Comparison of ENCODE assay signal across 15 cellular contexts in the genomic region with DNA sequence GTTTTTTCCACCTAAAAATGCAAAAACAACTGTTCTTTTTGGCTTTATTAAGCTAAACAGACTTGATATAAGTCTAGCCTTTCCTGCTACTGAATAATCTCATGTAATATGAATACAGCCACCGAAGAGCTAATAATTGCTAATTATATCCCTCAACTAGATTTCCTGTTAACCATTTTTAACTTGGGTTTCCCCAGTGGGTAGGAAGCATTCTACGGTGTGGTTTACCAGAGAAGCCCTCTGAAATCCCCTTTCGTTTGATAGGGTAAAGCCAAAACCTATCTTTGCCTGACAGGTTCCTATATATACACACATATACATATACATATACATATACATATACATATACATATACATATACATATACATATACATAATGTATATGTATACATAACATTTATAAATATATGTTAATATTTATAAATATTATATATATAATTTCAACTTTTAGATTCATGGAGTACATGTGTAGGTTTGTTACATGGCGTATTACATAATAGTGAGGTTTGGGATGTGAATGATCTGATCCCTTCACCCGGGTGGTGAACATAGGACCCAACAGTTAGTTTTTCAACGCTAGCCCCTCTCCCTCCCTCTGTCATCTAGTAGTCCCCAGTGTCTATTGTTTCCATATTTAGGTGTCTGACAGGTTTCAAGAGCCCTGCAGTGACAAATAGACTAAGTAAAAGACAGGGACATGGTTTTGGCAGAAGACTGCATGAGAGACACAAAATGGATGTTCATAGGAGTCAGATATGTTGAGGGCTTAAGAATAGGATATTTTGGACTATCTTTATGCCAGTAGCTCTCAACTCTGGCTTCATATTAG.
DNase-seq lines count a peak whose midpoint lies in the region; ATAC-seq and TF ChIP-seq lines count a peak whose summit lies in the region.
"Had no signal": no experiment of that assay in that cellular context is flagged by ENCODE, and none has a peak within 500 bp of the region (broad histone marks: within the 10 kb centered on the region; RNA-seq: fewer than 3 reads in every experiment).

No MANE protein-coding gene starts in this region.

- no peaks in the 10 kb centered on the region for H3K36me3 Mint-ChIP-seq in activated naive CD4-positive, alpha-beta T cell treated with anti-CD3 and anti-CD28 coated beads for 36 hours (ENCODE audit: low read depth)
- peaks cover 0 to 13% of the 10 kb centered on the region in 2 donors for H3K36me3 Mint-ChIP-seq in activated naive CD4-positive, alpha-beta T cell treated with anti-CD3 and anti-CD28 coated beads, Interleukin-2, amount 50 U/mL, for 72 hours

- H3K4me1 ChIP-seq in MM.1S (ENCODE audit: low read length) (peaks cover 50% of the 10 kb centered on the region), uterus (no peaks in the 10 kb centered on the region)

- no peak for ATAC-seq in activated naive CD4-positive, alpha-beta T cell treated with anti-CD3 and anti-CD28 coated beads, Interleukin-2, amount 50 U/mL, for 72 hours
- ATAC-seq in HG02885 (IDR thresholded peaks at IDR 0.05; ENCODE audit: poor library complexity, unreplicated experiment), result peak; percentile 58
- ATAC-seq in GM19397 (IDR thresholded peaks at IDR 0.05; ENCODE audit: unreplicated experiment), result no peak

- peak; percentile 17 for DNase-seq in activated naive CD4-positive, alpha-beta T cell treated with anti-CD3 and anti-CD28 coated beads for 36 hours
- DNase-seq in activated naive CD4-positive, alpha-beta T cell treated with anti-CD3 and anti-CD28 coated beads, Interleukin-2, amount 50 U/mL, for 72 hours (ENCODE audit: low spot score in 2 of 2), result no peak
- DNase-seq in MM.1S, result peak; percentile 77
- DNase-seq in uterus, result no peak
- DNase-seq in HT-29 (ENCODE audit: low spot score), result no peak
- no peak for DNase-seq in globus pallidus (ENCODE audit: low spot score)
- DNase-seq: activated gamma-delta T cell; dorsolateral prefrontal cortex; head of caudate nucleus; HFFc6; NCI-H1048; stimulated activated CD4-positive, alpha-beta T cell treated with anti-CD3 and anti-CD28 coated beads, Interleukin-12 subunit alpha, Interleukin-12 subunit beta, amount 100 ng/mL, for 4 hours had no signal

- H3K4me2 ChIP-seq in MM.1S (ENCODE audit: low read depth, low read length), result peak overlapping the region; percentile 87

- peaks cover 29% of the 10 kb centered on the region for H3K4me1 Mint-ChIP-seq in activated naive CD4-positive, alpha-beta T cell treated with anti-CD3 and anti-CD28 coated beads for 36 hours (ENCODE audit: low read depth)

- H3K27ac ChIP-seq in MM.1S (ENCODE audit: low read length) (peak overlapping the region; percentile 71; the same call in 1 of the 2 replicates), uterus (peak overlapping the region; percentile 24 to 68)
- H3K27ac ChIP-seq: dorsolateral prefrontal cortex, VCaP had no signal

- no peaks in the 10 kb centered on the region for H3K9me3 Mint-ChIP-seq in activated naive CD4-positive, alpha-beta T cell treated with anti-CD3 and anti-CD28 coated beads for 36 hours
- H3K9me3 Mint-ChIP-seq in activated naive CD4-positive, alpha-beta T cell treated with anti-CD3 and anti-CD28 coated beads, Interleukin-2, amount 50 U/mL, for 72 hours, result peaks cover 0 to 11% of the 10 kb centered on the region in 2 donors
- H3K9me3 Mint-ChIP-seq: HFFc6 had no signal

- H3K9me2 ChIP-seq in MM.1S (replicated peaks; ENCODE audit: insufficient read depth, low read length), result no peaks in the 10 kb centered on the region

- no peaks in the 10 kb centered on the region for H3K27me3 Mint-ChIP-seq in activated naive CD4-positive, alpha-beta T cell treated with anti-CD3 and anti-CD28 coated beads for 36 hours (ENCODE audit: low read depth)

- no peak overlapping the region; the same call in 1 of the 2 replicates for H3K4me3 ChIP-seq in MM.1S (ENCODE audit: low read length)
- no peak overlapping the region for H3K4me3 ChIP-seq in uterus
- H3K4me3 ChIP-seq: dorsolateral prefrontal cortex had no signal

- H3K27me3 ChIP-seq in MM.1S (replicated peaks; ENCODE audit: insufficient read depth, low read length) (no peaks in the 10 kb centered on the region), uterus (no peaks in the 10 kb centered on the region)

- no peak overlapping the region; the same call in 1 of the 2 replicates for H3K9ac ChIP-seq in MM.1S (ENCODE audit: low read length)

- TF ChIP-seq CTCF in MM.1S (IDR thresholded peaks at IDR 0.05; ENCODE audit: low read length) (no peak), uterus (IDR thresholded peaks at IDR 0.05) (no peak)

- no peak overlapping the region for H3K27ac Mint-ChIP-seq in activated naive CD4-positive, alpha-beta T cell treated with anti-CD3 and anti-CD28 coated beads for 36 hours
- no peak overlapping the region for H3K27ac Mint-ChIP-seq in activated naive CD4-positive, alpha-beta T cell treated with anti-CD3 and anti-CD28 coated beads, Interleukin-2, amount 50 U/mL, for 72 hours
- H3K27ac Mint-ChIP-seq: HFFc6 had no signal

- no peaks in the 10 kb centered on the region for H4K20me1 ChIP-seq in MM.1S (ENCODE audit: insufficient read depth, low read length)

- no peak overlapping the region for H2AFZ ChIP-seq in MM.1S (ENCODE audit: low read length)

- CTCF ChIA-PET in activated naive CD4-positive, alpha-beta T cell treated with anti-CD3 and anti-CD28 coated beads for 36 hours (lab: Charles Lee), result no interaction called here

- no peak for TF ChIP-seq POLR2A in uterus (IDR thresholded peaks at IDR 0.05)

- H3F3A ChIP-seq in MM.1S (ENCODE audit: insufficient read depth, low read length), result peaks cover 22% of the 10 kb centered on the region

- H3K9me3 ChIP-seq in MM.1S (replicated peaks; ENCODE audit: insufficient read depth, low read length) (no peaks in the 10 kb centered on the region), uterus (no peaks in the 10 kb centered on the region)

- H3K4me3 Mint-ChIP-seq in activated naive CD4-positive, alpha-beta T cell treated with anti-CD3 and anti-CD28 coated beads for 36 hours, result no peak overlapping the region
- H3K4me3 Mint-ChIP-seq: HFFc6 had no signal

- intact Hi-C loops in activated naive CD4-positive, alpha-beta T cell treated with anti-CD3 and anti-CD28 coated beads for 36 hours (cut with micrococcal nuclease), result loop anchor here (2.0 to 5.0 kb wide), 4 partner anchors 90 to 310 kb away; no protein-coding TSS in a partner anchor
- intact Hi-C loops in uterus (cut with DNase I; ENCODE audit: low total_unique reads), result no loop called here

- H3K36me3 ChIP-seq in MM.1S (replicated peaks; ENCODE audit: insufficient read depth, low read length), result no peaks in the 10 kb centered on the region
- H3K36me3 ChIP-seq in uterus, result no peaks in the 10 kb centered on the region

- no peaks in the 10 kb centered on the region for H3K79me2 ChIP-seq in MM.1S (ENCODE audit: low read length)

Comparison
In these comparisons a context has a peak if more than half of its experiments do, and no peak if none do; other contexts are left out.
1. DNase-seq: peak in activated naive CD4-positive, alpha-beta T cell treated with anti-CD3 and anti-CD28 coated beads for 36 hours (single experiment) and MM.1S (single experiment); none in activated naive CD4-positive, alpha-beta T cell treated with anti-CD3 and anti-CD28 coated beads, Interleukin-2, amount 50 U/mL, for 72 hours (0 of 2), uterus (0 of 2), HT-29 (single experiment) and globus pallidus (single experiment).